22 cellular contexts compared by ENCODE assay signal in the genomic region with DNA sequence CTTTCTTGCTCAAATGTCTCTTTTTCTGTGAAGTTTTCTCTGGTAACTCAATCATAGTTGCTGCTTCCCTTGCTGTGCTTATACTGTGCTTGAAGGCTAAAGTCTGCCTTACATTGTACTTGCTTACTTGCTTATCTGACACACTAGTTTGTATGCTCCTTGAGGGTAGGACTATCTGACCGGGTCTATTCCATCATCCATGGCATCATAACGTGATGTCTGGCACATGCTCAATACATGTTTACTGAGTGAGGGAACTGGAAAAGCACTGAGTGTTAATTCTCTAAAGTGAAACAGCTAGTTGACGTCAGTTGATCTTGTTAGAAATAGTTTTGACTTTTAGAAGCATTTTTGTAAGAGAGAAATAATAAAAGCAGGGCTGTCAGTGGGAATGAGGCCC.
"Had no signal": no experiment of that assay in that cellular context is flagged by ENCODE, and none has a peak within 500 bp of the region (broad histone marks: within the 10 kb centered on the region; RNA-seq: fewer than 3 reads in every experiment).

No MANE protein-coding gene starts in this region.

- H3K36me3 ChIP-seq: colonic mucosa, esophagus muscularis mucosa, gastroesophageal sphincter, heart left ventricle, spleen, thyroid gland had no signal

- H3K27me3 Mint-ChIP-seq: activated naive CD8-positive, alpha-beta T cell treated with anti-CD3 and anti-CD28 coated beads for 36 hours; progenitor cell of endocrine pancreas had no signal

- FAIRE-seq: bronchial epithelial cell, TTC549 had no signal

- H3K4me3 Mint-ChIP-seq: activated naive CD8-positive, alpha-beta T cell treated with anti-CD3 and anti-CD28 coated beads for 36 hours; activated T-cell treated with anti-CD3 and anti-CD28 coated beads, Interleukin-2, amount 50 U/mL, for 4 hours; mesothelial cell of epicardium; natural killer cell had no signal

- H3K4me1 ChIP-seq: colonic mucosa, spleen, thyroid gland had no signal

- ATAC-seq: activated T-cell treated with anti-CD3 and anti-CD28 coated beads, Interleukin-2, amount 50 U/mL, for 4 hours; gastroesophageal sphincter; heart left ventricle; natural killer cell had no signal

- H3K4me1 Mint-ChIP-seq: activated naive CD8-positive, alpha-beta T cell treated with anti-CD3 and anti-CD28 coated beads for 36 hours; natural killer cell had no signal

- H3K9me3 Mint-ChIP-seq: activated naive CD8-positive, alpha-beta T cell treated with anti-CD3 and anti-CD28 coated beads for 36 hours; activated T-cell treated with anti-CD3 and anti-CD28 coated beads, Interleukin-2, amount 50 U/mL, for 4 hours; activated T-helper 2 cell treated with anti-CD3 and anti-CD28 coated beads, Interferon-gamma antibody, Interleukin-2, Interleukin-4, amounts not matched to agents 10 μg/mL and 5 μg/mL and 100 μg/mL, durations not matched to agents 14 hours and 24 hours and 36 hours; natural killer cell had no signal

- H3K4me3 ChIP-seq: colonic mucosa, esophagus muscularis mucosa, gastroesophageal sphincter, heart left ventricle, spleen, thyroid gland had no signal

- H3K27ac Mint-ChIP-seq: activated naive CD8-positive, alpha-beta T cell treated with anti-CD3 and anti-CD28 coated beads for 36 hours; activated T-helper 2 cell treated with anti-CD3 and anti-CD28 coated beads, Interferon-gamma antibody, Interleukin-2, Interleukin-4, amounts not matched to agents 10 μg/mL and 5 μg/mL and 100 μg/mL, durations not matched to agents 14 hours and 24 hours and 36 hours; mesothelial cell of epicardium; natural killer cell; progenitor cell of endocrine pancreas had no signal

- H3K27ac ChIP-seq: colonic mucosa, esophagus muscularis mucosa, gastroesophageal sphincter, heart left ventricle, spleen, thyroid gland had no signal

- H3K9me3 ChIP-seq: colonic mucosa, esophagus muscularis mucosa, gastroesophageal sphincter, heart left ventricle, spleen, thyroid gland had no signal

- DNase-seq: activated CD8-positive, alpha-beta memory T cell treated with anti-CD3 and anti-CD28 coated beads for 24 hours; activated CD8-positive, alpha-beta memory T cell treated with anti-CD3 and anti-CD28 coated beads, Interleukin-2, amount 50 U/mL, for 4 hours; activated naive CD4-positive, alpha-beta T cell treated with Interleukin-2 at 50 U/mL for 16 hours; activated naive CD8-positive, alpha-beta T cell treated with anti-CD3 and anti-CD28 coated beads for 36 hours; activated T-cell treated with anti-CD3 and anti-CD28 coated beads, Interleukin-2, amount 50 U/mL, for 4 hours; colonic mucosa; heart left ventricle; islet precursor cell; mammary epithelial cell; natural killer cell; spleen; stimulated activated CD4-positive, alpha-beta T cell treated with anti-CD3 and anti-CD28 coated beads, Interleukin-4, amount 100 ng/mL, for 1 hour; stimulated activated naive CD4-positive, alpha-beta T cell; T-helper 1 cell; thyroid gland had no signal

- H3K27me3 ChIP-seq: colonic mucosa, esophagus muscularis mucosa, gastroesophageal sphincter, heart left ventricle, spleen, thyroid gland had no signal

- H3K36me3 Mint-ChIP-seq: activated naive CD8-positive, alpha-beta T cell treated with anti-CD3 and anti-CD28 coated beads for 36 hours; mesothelial cell of epicardium; natural killer cell had no signal
